1 cellular context compared by ENCODE assay signal in the genomic region with DNA sequence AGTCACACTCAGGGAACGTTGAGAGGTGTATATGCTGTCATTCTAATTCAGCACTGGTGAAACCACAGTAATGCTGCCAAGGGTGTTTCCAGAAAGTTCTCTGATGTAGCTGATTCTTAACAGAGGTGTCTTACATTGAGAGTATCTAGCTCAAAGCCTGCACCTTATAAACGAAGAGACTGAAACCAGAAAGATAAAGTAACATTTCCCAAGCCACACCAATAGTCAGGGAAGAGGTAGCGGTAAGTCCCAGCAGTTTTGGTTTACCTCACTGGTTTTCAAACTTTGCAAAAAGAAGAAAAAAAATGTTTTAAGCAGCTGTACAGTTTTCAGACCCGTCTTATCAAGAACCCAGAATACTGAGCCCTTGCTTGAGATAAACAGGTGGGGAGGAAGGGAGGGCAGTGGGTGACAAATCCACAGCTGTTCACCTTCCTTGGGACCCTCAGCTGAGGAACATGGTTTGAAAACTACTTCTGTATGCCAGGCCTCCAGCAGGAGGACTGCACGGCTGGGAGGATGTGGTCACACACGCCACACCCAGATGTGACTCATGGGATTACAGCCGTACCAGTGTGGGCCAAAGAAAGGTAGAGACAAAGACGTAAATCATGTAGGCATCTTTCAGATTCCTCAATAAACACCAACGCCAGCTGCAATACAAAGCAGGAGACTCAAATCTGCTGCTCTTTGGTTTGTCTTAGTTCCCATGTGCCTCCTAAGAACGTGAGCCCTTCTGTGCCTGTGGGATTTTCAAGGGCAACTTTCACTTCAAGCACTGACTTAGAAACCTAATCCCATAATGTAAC.
TF ChIP-seq lines count a peak whose summit lies in the region.

No MANE protein-coding gene starts in this region.

TF ChIP-seq in SK-N-SH, 30 proteins besides CTCF, POLR2A, EP300 and RAD21 (continued from another document):
- TF ChIP-seq, protein P1, sequence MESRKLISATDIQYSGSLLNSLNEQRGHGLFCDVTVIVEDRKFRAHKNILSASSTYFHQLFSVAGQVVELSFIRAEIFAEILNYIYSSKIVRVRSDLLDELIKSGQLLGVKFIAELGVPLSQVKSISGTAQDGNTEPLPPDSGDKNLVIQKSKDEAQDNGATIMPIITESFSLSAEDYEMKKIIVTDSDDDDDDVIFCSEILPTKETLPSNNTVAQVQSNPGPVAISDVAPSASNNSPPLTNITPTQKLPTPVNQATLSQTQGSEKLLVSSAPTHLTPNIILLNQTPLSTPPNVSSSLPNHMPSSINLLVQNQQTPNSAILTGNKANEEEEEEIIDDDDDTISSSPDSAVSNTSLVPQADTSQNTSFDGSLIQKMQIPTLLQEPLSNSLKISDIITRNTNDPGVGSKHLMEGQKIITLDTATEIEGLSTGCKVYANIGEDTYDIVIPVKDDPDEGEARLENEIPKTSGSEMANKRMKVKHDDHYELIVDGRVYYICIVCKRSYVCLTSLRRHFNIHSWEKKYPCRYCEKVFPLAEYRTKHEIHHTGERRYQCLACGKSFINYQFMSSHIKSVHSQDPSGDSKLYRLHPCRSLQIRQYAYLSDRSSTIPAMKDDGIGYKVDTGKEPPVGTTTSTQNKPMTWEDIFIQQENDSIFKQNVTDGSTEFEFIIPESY (IDR thresholded peaks at IDR 0.05; ENCODE audit: borderline replicate concordance, low read depth), result 0 out of 2 replicates have a peak, but pooled peaks have one; percentile 22
- TF ChIP-seq NFIC (IDR thresholded peaks at IDR 0.05; ENCODE audit: borderline replicate concordance) (peak; percentile 84), TCF12 (IDR thresholded peaks at IDR 0.05) (peak; percentile 98), YY1 (IDR thresholded peaks at IDR 0.05; ENCODE audit: low read depth) (no peak), JUND (IDR thresholded peaks at IDR 0.05) (peak; percentile 97), GABPA (IDR thresholded peaks at IDR 0.05; ENCODE audit: low read depth) (peak; percentile 47), FOXM1 (IDR thresholded peaks at IDR 0.05; ENCODE audit: low read depth) (peak; percentile 49; the same call in 1 of the 2 replicates), EZH2phosphoT487 (IDR thresholded peaks at IDR 0.05; ENCODE audit: borderline replicate concordance, low read depth) (no peak), RCOR1 (IDR thresholded peaks at IDR 0.05; ENCODE audit: low read length) (0 out of 2 replicates have a peak, but pooled peaks have one; percentile 6), SIN3A (IDR thresholded peaks at IDR 0.05; ENCODE audit: borderline replicate concordance, low read depth, low read length) (peak; percentile 95), FOSL2 (IDR thresholded peaks at IDR 0.05; ENCODE audit: borderline replicate concordance, low read depth) (peak; percentile 96)
- TF ChIP-seq, protein P2, sequence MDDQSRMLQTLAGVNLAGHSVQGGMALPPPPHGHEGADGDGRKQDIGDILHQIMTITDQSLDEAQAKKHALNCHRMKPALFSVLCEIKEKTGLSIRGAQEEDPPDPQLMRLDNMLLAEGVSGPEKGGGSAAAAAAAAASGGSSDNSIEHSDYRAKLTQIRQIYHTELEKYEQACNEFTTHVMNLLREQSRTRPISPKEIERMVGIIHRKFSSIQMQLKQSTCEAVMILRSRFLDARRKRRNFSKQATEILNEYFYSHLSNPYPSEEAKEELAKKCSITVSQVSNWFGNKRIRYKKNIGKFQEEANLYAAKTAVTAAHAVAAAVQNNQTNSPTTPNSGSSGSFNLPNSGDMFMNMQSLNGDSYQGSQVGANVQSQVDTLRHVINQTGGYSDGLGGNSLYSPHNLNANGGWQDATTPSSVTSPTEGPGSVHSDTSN (IDR thresholded peaks at IDR 0.05), result peak; percentile 97
- TF ChIP-seq, protein P3, sequence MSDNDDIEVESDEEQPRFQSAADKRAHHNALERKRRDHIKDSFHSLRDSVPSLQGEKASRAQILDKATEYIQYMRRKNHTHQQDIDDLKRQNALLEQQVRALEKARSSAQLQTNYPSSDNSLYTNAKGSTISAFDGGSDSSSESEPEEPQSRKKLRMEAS (IDR thresholded peaks at IDR 0.05; ENCODE audit: low read depth), result peak; percentile 94
